8 cellular contexts compared by ENCODE assay signal in the genomic region with DNA sequence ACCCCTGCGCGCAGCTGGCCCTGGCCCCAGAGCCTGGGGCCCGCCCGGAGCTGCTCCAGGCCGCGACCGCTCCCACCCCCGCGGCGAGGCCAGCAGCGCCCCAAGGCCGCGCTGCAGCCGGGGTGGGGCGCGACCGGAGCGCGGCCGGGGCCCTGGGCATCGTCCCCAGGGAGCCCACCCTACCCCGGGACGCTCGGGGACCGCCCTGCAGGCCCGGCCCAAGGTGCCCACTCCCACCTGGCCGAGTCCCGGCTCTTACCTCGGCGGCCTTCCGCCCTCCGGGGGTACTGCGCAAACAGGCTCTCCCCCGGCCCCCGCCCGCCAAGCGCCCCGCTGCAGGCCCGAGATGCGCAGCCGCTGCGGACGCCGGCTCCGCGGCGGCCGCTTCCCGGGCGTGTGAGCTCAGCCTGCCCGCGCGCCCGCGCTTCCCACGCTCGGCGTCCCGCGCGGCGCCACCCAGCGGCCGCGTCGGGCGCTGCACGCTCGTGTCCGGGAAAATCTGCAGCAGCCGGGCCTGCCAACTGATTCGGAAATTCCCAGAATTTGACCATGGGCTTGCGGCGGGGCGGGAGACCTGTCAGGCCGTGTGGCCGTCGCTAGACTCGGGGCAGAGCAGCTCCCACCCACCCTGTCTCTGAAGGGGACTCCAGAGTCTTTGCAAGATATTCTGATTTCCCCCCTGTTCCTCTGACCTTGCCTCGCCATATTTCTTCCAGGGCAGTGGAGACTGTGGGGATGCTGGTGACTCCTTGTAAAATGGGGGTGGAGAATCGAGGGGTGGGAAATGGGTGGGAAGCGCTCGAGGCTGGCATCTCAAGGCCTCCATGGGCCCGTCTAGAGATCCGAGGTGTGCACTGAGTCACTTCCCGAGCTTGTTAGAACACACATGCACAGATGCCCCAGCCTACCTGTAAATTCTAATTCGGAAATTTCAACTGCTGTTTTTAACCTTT. TPM values are rescaled to one million over a fixed set of nuclear protein-coding genes. Genes with fewer than 3 reads are reported as not detected.
A peak's percentile ranks its signal among the peaks of the same experiment; 100 is the strongest.
DNase-seq lines count a peak whose midpoint lies in the region; ATAC-seq and TF ChIP-seq lines count a peak whose summit lies in the region.

No MANE protein-coding gene starts in this region.

- H3K36me3 ChIP-seq in ES-I3 (ENCODE audit: insufficient read depth, low read length), result no peaks in the 10 kb centered on the region
- peaks cover 39% of the 10 kb centered on the region for H3K36me3 ChIP-seq in KOPT-K1 (ENCODE audit: insufficient read depth, low read length)
- peaks cover 13% of the 10 kb centered on the region for H3K36me3 ChIP-seq in upper lobe of right lung

- H3K4me1 ChIP-seq in ES-I3 (ENCODE audit: insufficient read depth, low read length) (no peaks in the 10 kb centered on the region; the same call in 1 of the 2 replicates), upper lobe of right lung (peaks cover 70% of the 10 kb centered on the region)

- H3K27ac ChIP-seq in KOPT-K1 (ENCODE audit: low read depth, low read length, poor library complexity, severe bottlenecking) (peak overlapping the region; percentile 99), upper lobe of right lung (peak overlapping the region; percentile 96)

- peak; percentile 66 for ATAC-seq in GM21723 (IDR thresholded peaks at IDR 0.05; ENCODE audit: unreplicated experiment)
- ATAC-seq in SK-N-SH treated with all-trans-retinoic acid at 6 μM for 48 hours, result peak; percentile 87
- ATAC-seq in activated naive CD8-positive, alpha-beta T cell treated with anti-CD3 and anti-CD28 coated beads, Interleukin-2, amount 10 ng/mL, durations not matched to agents 7 days and 5 days (ENCODE audit: low read depth), result peak; percentile 52
- peak; percentile 51 for ATAC-seq in Right ventricle myocardium inferior
- ATAC-seq in upper lobe of right lung, result peak; percentile 87

- peak overlapping the region; percentile 95 for H3K4me3 Mint-ChIP-seq in activated naive CD8-positive, alpha-beta T cell treated with anti-CD3 and anti-CD28 coated beads, Interleukin-2, amount 10 ng/mL, durations not matched to agents 7 days and 5 days
- H3K4me3 Mint-ChIP-seq in osteocyte (ENCODE audit: unreplicated experiment), result peak overlapping the region; percentile 71

- peaks cover 67% of the 10 kb centered on the region for H3K4me1 Mint-ChIP-seq in activated naive CD8-positive, alpha-beta T cell treated with anti-CD3 and anti-CD28 coated beads, Interleukin-2, amount 10 ng/mL, durations not matched to agents 7 days and 5 days
- peaks cover 19% of the 10 kb centered on the region for H3K4me1 Mint-ChIP-seq in osteocyte (ENCODE audit: unreplicated experiment)

- H3K9me3 ChIP-seq in ES-I3 (ENCODE audit: control insufficient read depth, insufficient read depth, low read length), result no peaks in the 10 kb centered on the region
- no peaks in the 10 kb centered on the region for H3K9me3 ChIP-seq in KOPT-K1 (ENCODE audit: insufficient read depth, low read length, poor library complexity, severe bottlenecking)
- H3K9me3 ChIP-seq in upper lobe of right lung, result no peaks in the 10 kb centered on the region

- no peaks in the 10 kb centered on the region for H3K27me3 Mint-ChIP-seq in activated naive CD8-positive, alpha-beta T cell treated with anti-CD3 and anti-CD28 coated beads, Interleukin-2, amount 10 ng/mL, durations not matched to agents 7 days and 5 days
- H3K27me3 Mint-ChIP-seq in osteocyte (ENCODE audit: unreplicated experiment), result no peaks in the 10 kb centered on the region

- peak overlapping the region; percentile 86 for H3K4me3 ChIP-seq in upper lobe of right lung

- peak overlapping the region; percentile 94 for H3K27ac Mint-ChIP-seq in activated naive CD8-positive, alpha-beta T cell treated with anti-CD3 and anti-CD28 coated beads, Interleukin-2, amount 10 ng/mL, durations not matched to agents 7 days and 5 days
- no peak overlapping the region for H3K27ac Mint-ChIP-seq in osteocyte (ENCODE audit: unreplicated experiment)

- H3K9me3 Mint-ChIP-seq in activated naive CD8-positive, alpha-beta T cell treated with anti-CD3 and anti-CD28 coated beads, Interleukin-2, amount 10 ng/mL, durations not matched to agents 7 days and 5 days, result no peaks in the 10 kb centered on the region
- H3K9me3 Mint-ChIP-seq in osteocyte (ENCODE audit: unreplicated experiment), result no peaks in the 10 kb centered on the region

- peak overlapping the region; percentile 73 for H3K9ac ChIP-seq in ES-I3 (ENCODE audit: low read depth, low read length)

- peak; percentile 88 for DNase-seq in activated naive CD8-positive, alpha-beta T cell treated with anti-CD3 and anti-CD28 coated beads, Interleukin-2, amount 10 ng/mL, durations not matched to agents 7 days and 5 days
- DNase-seq in Right ventricle myocardium inferior (ENCODE audit: missing footprints) (peak; percentile 92), osteocyte (ENCODE audit: extremely low spot score, unreplicated experiment) (peak; percentile 94), upper lobe of right lung (peak; percentile 90)

- no peaks in the 10 kb centered on the region for H3K27me3 ChIP-seq in upper lobe of right lung

- intact Hi-C loops in Right ventricle myocardium inferior (cut with DNase I) (loop anchor here (1.0 kb wide), 1 partner anchor 41 kb away; no protein-coding TSS in a partner anchor), upper lobe of right lung (cut with DNase I) (loop anchor here (5.0 kb wide), 1 partner anchor 37 kb away; no protein-coding TSS in a partner anchor)

- peaks cover 12% of the 10 kb centered on the region for H3K36me3 Mint-ChIP-seq in activated naive CD8-positive, alpha-beta T cell treated with anti-CD3 and anti-CD28 coated beads, Interleukin-2, amount 10 ng/mL, durations not matched to agents 7 days and 5 days
- peaks cover 3% of the 10 kb centered on the region for H3K36me3 Mint-ChIP-seq in osteocyte (ENCODE audit: unreplicated experiment)

- TF ChIP-seq CTCF in osteocyte (IDR thresholded peaks at IDR 0.05), result peak; percentile 84
- TF ChIP-seq CTCF in upper lobe of right lung (IDR thresholded peaks at IDR 0.05), result peak; percentile 73

- POLR2A ChIA-PET in activated naive CD8-positive, alpha-beta T cell treated with anti-CD3 and anti-CD28 coated beads, Interleukin-2, amount 10 ng/mL, durations not matched to agents 7 days and 5 days (lab: Charles Lee), result interaction anchor here (0.6 to 9.1 kb wide), 9 partner anchors 9 to 274 kb away, joined by 3 to 153 read pairs (median 4); no protein-coding TSS in a partner anchor

TF ChIP-seq in SK-N-SH treated with all-trans-retinoic acid at 6 μM for 48 hours, 23 proteins besides CTCF, POLR2A, EP300 and RAD21:
- TF ChIP-seq OSR1 (CRISPR knock-in tag; IDR thresholded peaks at IDR 0.05) (no peak), TSHZ2 (CRISPR knock-in tag; IDR thresholded peaks at IDR 0.05) (0 out of 2 replicates have a peak, but pooled peaks have one; percentile 32)

RNA-seq across cellular contexts. Expression of gene CD34, which starts 41.9 kb away (rescaled TPM):
- total RNA-seq in activated naive CD8-positive, alpha-beta T cell treated with anti-CD3 and anti-CD28 coated beads, Interleukin-2, amount 10 ng/mL, durations not matched to agents 7 days and 5 days, result not detected
- total RNA-seq in Right ventricle myocardium inferior (84.8 TPM), osteocyte (not detected in 2 replicates), upper lobe of right lung (50.7 TPM)

Comparison
In these comparisons a context has a peak if more than half of its experiments do, and no peak if none do; other contexts are left out.
1. Peak in every context shown above with its lines: DNase-seq, ATAC-seq, H3K4me3 ChIP-seq and H3K27ac ChIP-seq.
2. RNA of gene CD34, which starts 41.9 kb away (total RNA-seq): 84.8 TPM in Right ventricle myocardium inferior (single experiment) and 50.7 TPM in upper lobe of right lung (single experiment); not detected in osteocyte and not detected in activated naive CD8-positive, alpha-beta T cell treated with anti-CD3 and anti-CD28 coated beads, Interleukin-2, amount 10 ng/mL, durations not matched to agents 7 days and 5 days; every median in the first group is over 10 times any median in the second.